Comparison of ENCODE assay signal across 9 cellular contexts in genomic region chr21:14589855-14590563, GRCh38. TPM values are rescaled to one million over a fixed set of nuclear protein-coding genes. Genes with fewer than 3 reads are reported as not detected.
DNase-seq lines count a peak whose midpoint lies in the region; ATAC-seq and TF ChIP-seq lines count a peak whose summit lies in the region.
"Had no signal": no experiment of that assay in that cellular context is flagged by ENCODE, and none has a peak within 500 bp of the region (broad histone marks: within the 10 kb centered on the region; RNA-seq: fewer than 3 reads in every experiment).

No MANE protein-coding gene starts in this region.

- peak overlapping the region in 1 of 12 donors; percentile 92 for H3K27ac ChIP-seq in heart left ventricle
- H3K27ac ChIP-seq in upper lobe of right lung: no peak overlapping the region

- H3K36me3 ChIP-seq in heart left ventricle (no peaks in the 10 kb centered on the region), upper lobe of right lung (no peaks in the 10 kb centered on the region)

- intact Hi-C loops in heart left ventricle (cut with DNase I): no loop called here
- intact Hi-C loops in upper lobe of right lung (cut with DNase I): no loop called here

- H3K27ac Mint-ChIP-seq in T-helper 1 cell treated with Interleukin-12 subunit alpha and Interleukin-12 subunit beta and Interleukin-4 antibody, amounts not matched to agents 30 μg/mL and 1 μg/mL, for 36 hours: peak overlapping the region; percentile 87

- TF ChIP-seq POLR2A in heart left ventricle (IDR thresholded peaks at IDR 0.05): no peak

- H3K27me3 ChIP-seq in heart left ventricle (no peaks in the 10 kb centered on the region), upper lobe of right lung (no peaks in the 10 kb centered on the region)

- H3K4me1 ChIP-seq in heart left ventricle (peaks cover 0 to 43% (median 0%) of the 10 kb centered on the region in 12 donors), upper lobe of right lung (peaks cover 8% of the 10 kb centered on the region)

- peaks cover 29% of the 10 kb centered on the region for H3K4me1 Mint-ChIP-seq in T-helper 1 cell treated with Interleukin-12 subunit alpha and Interleukin-12 subunit beta and Interleukin-4 antibody, amounts not matched to agents 30 μg/mL and 1 μg/mL, for 36 hours (ENCODE audit: low read depth)

- H3K9me3 ChIP-seq in heart left ventricle: peaks cover 0 to 1% (median 0%) of the 10 kb centered on the region in 12 donors
- H3K9me3 ChIP-seq in upper lobe of right lung: no peaks in the 10 kb centered on the region

- peaks cover 24% of the 10 kb centered on the region for H3K36me3 Mint-ChIP-seq in T-helper 1 cell treated with Interleukin-12 subunit alpha and Interleukin-12 subunit beta and Interleukin-4 antibody, amounts not matched to agents 30 μg/mL and 1 μg/mL, for 36 hours (ENCODE audit: low read depth)

- 70 to 85% (median 74%) methylated on average over 7 of the region's 7 CpGs for WGBS in heart left ventricle, 4 donors

- DNase-seq in GM10248 (ENCODE audit: extremely low spot score) (peak; percentile 28), heart left ventricle (no peak), iPS-NIHi11 (ENCODE audit: low spot score) (no peak), NCI-H2171 treated with DMSO at 0.1 percent for 48 hours (lab: John Stamatoyannopoulos, UW) (no peak), upper lobe of right lung (no peak)
- DNase-seq: Right ventricle myocardium superior had no signal

- peaks cover 12% of the 10 kb centered on the region for H3K9me3 Mint-ChIP-seq in T-helper 1 cell treated with Interleukin-12 subunit alpha and Interleukin-12 subunit beta and Interleukin-4 antibody, amounts not matched to agents 30 μg/mL and 1 μg/mL, for 36 hours

- ATAC-seq in GM19328 (IDR thresholded peaks at IDR 0.05; ENCODE audit: unreplicated experiment): peak; percentile 70
- ATAC-seq in HG02981 (IDR thresholded peaks at IDR 0.05; ENCODE audit: unreplicated experiment): peak; percentile 71
- ATAC-seq in heart left ventricle: no peak
- no peak for ATAC-seq in upper lobe of right lung

- POLR2A ChIA-PET in GM10248 (lab: Yijun Ruan, JAX): no interaction called here

- TF ChIP-seq CTCF in GM10248 (IDR thresholded peaks at IDR 0.05; ENCODE audit: control extremely low read depth, extremely low read depth, low read depth, missing control alignments) (no peak), heart left ventricle (IDR thresholded peaks at IDR 0.05) (no peak), upper lobe of right lung (IDR thresholded peaks at IDR 0.05) (no peak)

- CTCF ChIA-PET in GM10248 (lab: Yijun Ruan, JAX): interaction anchor here (1.3 kb wide), 1 partner anchor 137 kb away, joined by 3 read pairs; no protein-coding TSS in a partner anchor

- peak overlapping the region; percentile 28 for H3K4me3 Mint-ChIP-seq in T-helper 1 cell treated with Interleukin-12 subunit alpha and Interleukin-12 subunit beta and Interleukin-4 antibody, amounts not matched to agents 30 μg/mL and 1 μg/mL, for 36 hours

- H3K4me3 ChIP-seq in heart left ventricle (no peak overlapping the region), upper lobe of right lung (no peak overlapping the region)

- H3K27me3 Mint-ChIP-seq in T-helper 1 cell treated with Interleukin-12 subunit alpha and Interleukin-12 subunit beta and Interleukin-4 antibody, amounts not matched to agents 30 μg/mL and 1 μg/mL, for 36 hours (ENCODE audit: low read depth): no peaks in the 10 kb centered on the region

RNA-seq across cellular contexts. Expression of gene SAMSN1, which starts 43.9 kb away (rescaled TPM):
- total RNA-seq in heart left ventricle (10 to 100 TPM in 1 of 9 donors, 1 to 10 TPM in 6, under 1 TPM in 2; 0.44 to 21.2 (median 1.4) TPM), upper lobe of right lung (18.2 TPM)
- 1 to 10 TPM in 1 of 2 donors, under 1 TPM in 1; 0.88 to 2.3 TPM for polyA plus RNA-seq in heart left ventricle

Comparison
In these comparisons a context has a peak if more than half of its experiments do, and no peak if none do; other contexts are left out.
1. ATAC-seq: peak in GM19328 (single experiment) and HG02981 (single experiment); none in heart left ventricle (0 of 4) and upper lobe of right lung (single experiment).